1 cellular context compared by ENCODE assay signal in genomic region chr6:119348308-119349040, GRCh38.
A peak's percentile ranks its signal among the peaks of the same experiment; 100 is the strongest.
TF ChIP-seq lines count a peak whose summit lies in the region.

No MANE protein-coding gene starts in this region.

TF ChIP-seq in HepG2, 621 proteins besides CTCF, POLR2A, EP300 and RAD21 (continued from another document and continues in another):
- TF ChIP-seq ZNF407 (CRISPR knock-in tag; IDR thresholded peaks at IDR 0.05; ENCODE audit: not compliant biosample characterization) (peak; percentile 1), ZNF24 (IDR thresholded peaks at IDR 0.05) (0 out of 2 replicates have a peak, but pooled peaks have one; percentile 4), ZNF639 (CRISPR knock-in tag; conservative IDR thresholded peaks at IDR 0.05) (no peak), ZNF558 (CRISPR knock-in tag; IDR thresholded peaks at IDR 0.05; ENCODE audit: borderline replicate concordance) (no peak), ZNF207 (IDR thresholded peaks at IDR 0.05; ENCODE audit: borderline replicate concordance) (no peak), ZNF460 (CRISPR knock-in tag; IDR thresholded peaks at IDR 0.05; ENCODE audit: borderline replicate concordance) (no peak), ZNF562 (CRISPR knock-in tag; IDR thresholded peaks at IDR 0.05; ENCODE audit: borderline replicate concordance) (no peak), TEAD3 (CRISPR knock-in tag; optimal IDR thresholded peaks at IDR 0.05; ENCODE audit: borderline replicate concordance) (no peak), CAMTA2 (CRISPR knock-in tag; IDR thresholded peaks at IDR 0.05; ENCODE audit: borderline replicate concordance) (no peak), PBX3 (CRISPR knock-in tag; IDR thresholded peaks at IDR 0.05; ENCODE audit: borderline replicate concordance) (no peak), TAF15 (IDR thresholded peaks at IDR 0.05; ENCODE audit: low read depth, low read length, poor library complexity, severe bottlenecking) (no peak), DPF2 (CRISPR knock-in tag; IDR thresholded peaks at IDR 0.05; ENCODE audit: borderline replicate concordance, low read depth) (peak; percentile 37; the same call in 1 of the 2 replicates), NFE2 (CRISPR knock-in tag; IDR thresholded peaks at IDR 0.05) (no peak), ZFP91 (CRISPR knock-in tag; IDR thresholded peaks at IDR 0.05; ENCODE audit: borderline replicate concordance) (no peak), ZNF605 (CRISPR knock-in tag; IDR thresholded peaks at IDR 0.05) (peak; percentile 92), ZNF614 (CRISPR knock-in tag; IDR thresholded peaks at IDR 0.05; ENCODE audit: borderline replicate concordance) (no peak), NR2F2 (IDR thresholded peaks at IDR 0.05; ENCODE audit: borderline replicate concordance, low read depth) (peak; percentile 71), CEBPZ (IDR thresholded peaks at IDR 0.05; ENCODE audit: low read length) (no peak), ZNF883 (CRISPR knock-in tag; IDR thresholded peaks at IDR 0.05; ENCODE audit: not compliant biosample characterization) (no peak), PHF5A (CRISPR knock-in tag; IDR thresholded peaks at IDR 0.05; ENCODE audit: low read depth, unreplicated experiment) (no peak), JARID2 (CRISPR knock-in tag; IDR thresholded peaks at IDR 0.05; ENCODE audit: insufficient replicate concordance) (no peak), ZXDC (CRISPR knock-in tag; IDR thresholded peaks at IDR 0.05) (no peak; the same call in 1 of the 2 replicates), ZNF282 (IDR thresholded peaks at IDR 0.05; ENCODE audit: partially characterized antibody) (no peak), MLXIP (CRISPR knock-in tag; IDR thresholded peaks at IDR 0.05; ENCODE audit: borderline replicate concordance) (no peak; the same call in 1 of the 2 replicates), POLR2G (IDR thresholded peaks at IDR 0.05; ENCODE audit: low read depth, low read length) (peak; percentile 52), MAFF (IDR thresholded peaks at IDR 0.05; ENCODE audit: low read depth, low read length) (no peak), ZNF180 (CRISPR knock-in tag; IDR thresholded peaks at IDR 0.05; ENCODE audit: borderline replicate concordance, low read depth) (no peak), EED (CRISPR knock-in tag; IDR thresholded peaks at IDR 0.05) (peak; percentile 27; the same call in 1 of the 2 replicates), ATF3 (CRISPR knock-in tag; IDR thresholded peaks at IDR 0.05) (no peak), ZUFSP (CRISPR knock-in tag; IDR thresholded peaks at IDR 0.05; ENCODE audit: borderline replicate concordance) (no peak), ZNF354B (CRISPR knock-in tag; IDR thresholded peaks at IDR 0.05) (no peak)
